In genomic region chr3:45387636-45388348, GRCh38 we compare ENCODE assay signal across 8 cellular contexts. TPM values are rescaled to one million over a fixed set of nuclear protein-coding genes. Genes with fewer than 3 reads are reported as not detected.
DNase-seq lines count a peak whose midpoint lies in the region; ATAC-seq, FAIRE-seq and TF ChIP-seq lines count a peak whose summit lies in the region.

No MANE protein-coding gene starts in this region.

- H3K27me3 Mint-ChIP-seq in astrocyte (ENCODE audit: low read depth, unreplicated experiment): no peaks in the 10 kb centered on the region

- H3K36me3 ChIP-seq in DND-41 (ENCODE audit: insufficient read depth, low read length) (peaks cover 11% of the 10 kb centered on the region; the same call in 1 of the 2 replicates), astrocyte (ENCODE audit: insufficient read depth, low read length) (peaks cover 4% of the 10 kb centered on the region), mesenchymal stem cell (ENCODE audit: control insufficient read depth in 1 of 2, insufficient read depth in 2 of 2, low read depth in 1 of 2, low read length in 2 of 2) (peaks cover 0 to 12% of the 10 kb centered on the region in 2 experiments)

- DNase-seq in DND-41 (no peak), astrocyte (ENCODE audit: low read depth) (no peak), mesenchymal stem cell (no peak), NCI-H82 treated with DMSO at 0.1 percent for 48 hours (lab: John Stamatoyannopoulos, UW; ENCODE audit: unreplicated experiment) (no peak), globus pallidus (ENCODE audit: low spot score) (no peak), pons (ENCODE audit: low spot score) (no peak), NCI-H2171 (lab: John Stamatoyannopoulos, UW) (no peak)

- H3K4me1 ChIP-seq in DND-41 (ENCODE audit: insufficient read depth, low read length): peaks cover 19% of the 10 kb centered on the region
- peaks cover 9% of the 10 kb centered on the region for H3K4me1 ChIP-seq in astrocyte (ENCODE audit: insufficient read depth, low read length)
- peaks cover 2% of the 10 kb centered on the region for H3K4me1 ChIP-seq in mesenchymal stem cell (ENCODE audit: control insufficient read depth, insufficient read depth, low read depth, low read length)

- no peak overlapping the region for H2BK12ac ChIP-seq in mesenchymal stem cell (ENCODE audit: low read length in 2 of 2)

- no peak for ATAC-seq in DND-41 (ENCODE audit: insufficient read depth, low read depth)
- ATAC-seq in HG02798 (IDR thresholded peaks at IDR 0.05; ENCODE audit: poor library complexity, unreplicated experiment): peak; percentile 15

- peak overlapping the region; percentile 25 to 28 for H3K18ac ChIP-seq in mesenchymal stem cell (ENCODE audit: low read depth in 1 of 2, low read length in 2 of 2)

- peak overlapping the region; percentile 78 for H3K27ac Mint-ChIP-seq in astrocyte (ENCODE audit: unreplicated experiment)

- peak overlapping the region in 1 of 2 experiments; percentile 71 for H3K4ac ChIP-seq in mesenchymal stem cell (ENCODE audit: low read depth in 1 of 2, low read length in 2 of 2)

- 50% methylated on average over 13 of the region's 15 CpGs for WGBS in mesenchymal stem cell

- H3K9ac ChIP-seq in DND-41 (ENCODE audit: low read depth, low read length): peak overlapping the region; percentile 70
- peak overlapping the region; percentile 92 for H3K9ac ChIP-seq in astrocyte (ENCODE audit: low read length)
- H3K9ac ChIP-seq in mesenchymal stem cell (ENCODE audit: low read length): peak overlapping the region; percentile 98

- H2AK5ac ChIP-seq in mesenchymal stem cell (ENCODE audit: low read length, severe bottlenecking): no peak overlapping the region

- H2BK15ac ChIP-seq in mesenchymal stem cell (ENCODE audit: low read depth, poor library complexity, severe bottlenecking): peak overlapping the region; percentile 77

- peak overlapping the region; percentile 93 for H3K4me3 Mint-ChIP-seq in astrocyte (ENCODE audit: unreplicated experiment)

- H2BK120ac ChIP-seq in mesenchymal stem cell (ENCODE audit: low read depth, low read length): no peak overlapping the region

- H3K4me2 ChIP-seq in DND-41 (ENCODE audit: insufficient read depth, low read length) (peak overlapping the region; percentile 80), astrocyte (ENCODE audit: low read length) (peak overlapping the region; percentile 95), mesenchymal stem cell (ENCODE audit: low read length, poor library complexity, severe bottlenecking) (peak overlapping the region; percentile 86)

- H3K27me3 ChIP-seq in DND-41 (ENCODE audit: insufficient read depth, low read length, poor library complexity) (no peaks in the 10 kb centered on the region), astrocyte (ENCODE audit: insufficient read depth, low read length) (peaks cover 2% of the 10 kb centered on the region), mesenchymal stem cell (ENCODE audit: control insufficient read depth in 1 of 2, insufficient read depth in 1 of 2, low read length in 2 of 2) (peaks cover 0 to 7% of the 10 kb centered on the region in 2 experiments)

- H3K36me3 Mint-ChIP-seq in astrocyte (ENCODE audit: low read depth, unreplicated experiment): peaks cover 5% of the 10 kb centered on the region

- no peak overlapping the region for H3K14ac ChIP-seq in mesenchymal stem cell (ENCODE audit: low read length in 2 of 2)

- no peak for FAIRE-seq in astrocyte (lab: Jason Lieb, UNC)

- H3K9me3 ChIP-seq in DND-41 (ENCODE audit: insufficient read depth, low read length, severe bottlenecking): no peaks in the 10 kb centered on the region
- no peaks in the 10 kb centered on the region for H3K9me3 ChIP-seq in astrocyte (ENCODE audit: insufficient read depth, low read depth, low read length)
- H3K9me3 ChIP-seq in mesenchymal stem cell (ENCODE audit: control insufficient read depth, low read length): no peaks in the 10 kb centered on the region

- no peak overlapping the region for H2BK5ac ChIP-seq in mesenchymal stem cell (ENCODE audit: low read depth, low read length, poor library complexity, severe bottlenecking)

- peak overlapping the region; percentile 7 for H4K91ac ChIP-seq in mesenchymal stem cell (ENCODE audit: low read length)

- TF ChIP-seq CTCF in DND-41 (IDR thresholded peaks at IDR 0.05; ENCODE audit: borderline replicate concordance, extremely low read depth, low read length, poor library complexity, severe bottlenecking) (no peak), astrocyte (IDR thresholded peaks at IDR 0.05; ENCODE audit: insufficient read depth, low read depth, low read length) (no peak)

- H3K79me1 ChIP-seq in mesenchymal stem cell (replicated peaks; ENCODE audit: low read length, poor library complexity, severe bottlenecking): peaks cover 10% of the 10 kb centered on the region

- peaks cover 28% of the 10 kb centered on the region for H3K79me2 ChIP-seq in DND-41 (ENCODE audit: insufficient read depth, low read length)
- H3K79me2 ChIP-seq in astrocyte (ENCODE audit: insufficient read depth, low read length): peaks cover 25% of the 10 kb centered on the region

- peak overlapping the region; percentile 99 for H2AFZ ChIP-seq in DND-41 (ENCODE audit: low read depth, low read length)
- H2AFZ ChIP-seq in astrocyte (ENCODE audit: low read depth, low read length): peak overlapping the region; percentile 84
- peak overlapping the region; percentile 46 for H2AFZ ChIP-seq in mesenchymal stem cell (ENCODE audit: low read depth, low read length)

- peaks cover 2% of the 10 kb centered on the region for H3K9me3 Mint-ChIP-seq in astrocyte (ENCODE audit: unreplicated experiment)

- H3K27ac ChIP-seq in DND-41 (ENCODE audit: low read length): peak overlapping the region; percentile 84
- H3K27ac ChIP-seq in astrocyte (ENCODE audit: low read depth, low read length): no peak overlapping the region
- no peak overlapping the region for H3K27ac ChIP-seq in mesenchymal stem cell (ENCODE audit: low read length, poor library complexity, severe bottlenecking)

- H3K23ac ChIP-seq in mesenchymal stem cell (ENCODE audit: low read length in 2 of 2): no peak overlapping the region

- peak overlapping the region; percentile 99 for H4K8ac ChIP-seq in mesenchymal stem cell (ENCODE audit: low read length)

- H3K4me1 Mint-ChIP-seq in astrocyte (ENCODE audit: low read depth, unreplicated experiment): peaks cover 2% of the 10 kb centered on the region

- H4K20me1 ChIP-seq in DND-41 (ENCODE audit: insufficient read depth, low read length) (no peaks in the 10 kb centered on the region), astrocyte (ENCODE audit: insufficient read depth, low read length) (no peaks in the 10 kb centered on the region)

- H3K4me3 ChIP-seq in DND-41 (ENCODE audit: low read depth in 1 of 2, low read length in 2 of 2) (peak overlapping the region; percentile 88 to 92; a peak in 3 of 4 replicates), astrocyte (ENCODE audit: insufficient read depth, low read depth, low read length) (peak overlapping the region; percentile 94), mesenchymal stem cell (ENCODE audit: insufficient read depth in 1 of 2, low read depth in 1 of 2, low read length in 2 of 2) (peak overlapping the region in 1 of 2 experiments; percentile 100)

RNA-seq across cellular contexts. Expression of gene LARS2, which starts 0.6 kb away (rescaled TPM):
- 19.2 and 20.8 TPM in 2 replicates for total RNA-seq in astrocyte
- 8.1 TPM for polyA plus RNA-seq in mesenchymal stem cell (2013, experiment 1 of 2)
- polyA plus RNA-seq in mesenchymal stem cell (2013, experiment 2 of 2): 7.8 TPM

Comparison
In these comparisons a context has a peak if more than half of its experiments do, and no peak if none do; other contexts are left out.
1. H2AFZ ChIP-seq: peak in every context shown above with its lines; median percentile 99 in DND-41; 84 in astrocyte; 46 in mesenchymal stem cell.